8 cellular contexts compared by ENCODE assay signal in genomic region chr18:68735498-68736343, GRCh38. TPM values are rescaled to one million over a fixed set of nuclear protein-coding genes. Genes with fewer than 3 reads are reported as not detected.
DNase-seq lines count a peak whose midpoint lies in the region; ATAC-seq, FAIRE-seq and TF ChIP-seq lines count a peak whose summit lies in the region.

No MANE protein-coding gene starts in this region.

- peak in 2 of 3 donors; percentile 17 to 54 for DNase-seq in CD4-positive, CD25-positive, alpha-beta regulatory T cell
- DNase-seq in NCI-H2107 (lab: John Stamatoyannopoulos, UW) (peak; percentile 16), astrocyte (ENCODE audit: low read depth) (peak; percentile 50), inferior parietal cortex (ENCODE audit: extremely low spot score) (peak; percentile 71), transverse colon (no peak)
- DNase-seq in activated CD4-positive, alpha-beta T cell treated with anti-CD3 and anti-CD28 coated beads for 1 hour: no peak

- H3K27me3 ChIP-seq in CD4-positive, CD25-positive, alpha-beta regulatory T cell (ENCODE audit: control insufficient read depth, insufficient read depth, low read length): no peaks in the 10 kb centered on the region
- H3K27me3 ChIP-seq in astrocyte (ENCODE audit: insufficient read depth, low read length) (no peaks in the 10 kb centered on the region), transverse colon (no peaks in the 10 kb centered on the region)

- ATAC-seq in CD4-positive, CD25-positive, alpha-beta regulatory T cell (ENCODE audit: low read depth in 2 of 2): peak; percentile 67 to 71
- ATAC-seq in GM18870 (IDR thresholded peaks at IDR 0.05; ENCODE audit: unreplicated experiment): peak; percentile 87
- ATAC-seq in HG03045 (IDR thresholded peaks at IDR 0.05; ENCODE audit: unreplicated experiment): peak; percentile 77

- no peak for TF ChIP-seq POLR2A in transverse colon (IDR thresholded peaks at IDR 0.05)

- H3K9ac ChIP-seq in astrocyte (ENCODE audit: low read length): no peak overlapping the region

- H3K4me1 Mint-ChIP-seq in CD4-positive, CD25-positive, alpha-beta regulatory T cell: peaks cover 0 to 3% (median 0%) of the 10 kb centered on the region in 4 donors
- H3K4me1 Mint-ChIP-seq in astrocyte (ENCODE audit: low read depth, unreplicated experiment): no peaks in the 10 kb centered on the region

- intact Hi-C loops in transverse colon (cut with DNase I; ENCODE audit: low total_unique reads): no loop called here

- H3K36me3 Mint-ChIP-seq in CD4-positive, CD25-positive, alpha-beta regulatory T cell: no peaks in the 10 kb centered on the region
- no peaks in the 10 kb centered on the region for H3K36me3 Mint-ChIP-seq in astrocyte (ENCODE audit: low read depth, unreplicated experiment)

- H4K20me1 ChIP-seq in astrocyte (ENCODE audit: insufficient read depth, low read length): no peaks in the 10 kb centered on the region

- FAIRE-seq in astrocyte (lab: Jason Lieb, UNC): peak; percentile 96

- no peak overlapping the region for H3K4me3 Mint-ChIP-seq in CD4-positive, CD25-positive, alpha-beta regulatory T cell
- no peak overlapping the region for H3K4me3 Mint-ChIP-seq in astrocyte (ENCODE audit: unreplicated experiment)

- no peaks in the 10 kb centered on the region for H3K9me3 Mint-ChIP-seq in CD4-positive, CD25-positive, alpha-beta regulatory T cell
- no peaks in the 10 kb centered on the region for H3K9me3 Mint-ChIP-seq in astrocyte (ENCODE audit: unreplicated experiment)

- H3K4me1 ChIP-seq in CD4-positive, CD25-positive, alpha-beta regulatory T cell (ENCODE audit: control insufficient read depth, insufficient read depth, low read length, poor library complexity, severe bottlenecking): no peaks in the 10 kb centered on the region
- peaks cover 5% of the 10 kb centered on the region for H3K4me1 ChIP-seq in astrocyte (ENCODE audit: insufficient read depth, low read length)
- H3K4me1 ChIP-seq in transverse colon: no peaks in the 10 kb centered on the region

- peaks cover 5% of the 10 kb centered on the region for H3K27me3 Mint-ChIP-seq in CD4-positive, CD25-positive, alpha-beta regulatory T cell
- no peaks in the 10 kb centered on the region for H3K27me3 Mint-ChIP-seq in astrocyte (ENCODE audit: low read depth, unreplicated experiment)

- no peak overlapping the region for H3K4me3 ChIP-seq in CD4-positive, CD25-positive, alpha-beta regulatory T cell (ENCODE audit: low read depth, low read length)
- H3K4me3 ChIP-seq in astrocyte (ENCODE audit: insufficient read depth, low read depth, low read length) (no peak overlapping the region), transverse colon (no peak overlapping the region)

- H3K79me2 ChIP-seq in astrocyte (ENCODE audit: insufficient read depth, low read length): no peaks in the 10 kb centered on the region

- TF ChIP-seq EP300 in transverse colon (IDR thresholded peaks at IDR 0.05; ENCODE audit: low read depth): no peak

- H3K9me3 ChIP-seq in CD4-positive, CD25-positive, alpha-beta regulatory T cell (ENCODE audit: control insufficient read depth in 2 of 2, low read length in 2 of 2): no peaks in the 10 kb centered on the region
- no peaks in the 10 kb centered on the region for H3K9me3 ChIP-seq in astrocyte (ENCODE audit: insufficient read depth, low read depth, low read length)
- H3K9me3 ChIP-seq in transverse colon: no peaks in the 10 kb centered on the region

- peak overlapping the region; percentile 36 for H3K4me2 ChIP-seq in astrocyte (ENCODE audit: low read length)

- no peak overlapping the region for H3K27ac Mint-ChIP-seq in CD4-positive, CD25-positive, alpha-beta regulatory T cell
- no peak overlapping the region for H3K27ac Mint-ChIP-seq in astrocyte (ENCODE audit: unreplicated experiment)

- 31 to 42% methylated on average over 3 of the region's 3 CpGs for WGBS in transverse colon (ENCODE audit: low coverage in 1 of 2), 2 donors

- no peaks in the 10 kb centered on the region for H3K36me3 ChIP-seq in CD4-positive, CD25-positive, alpha-beta regulatory T cell (ENCODE audit: control insufficient read depth, insufficient read depth, low read length)
- H3K36me3 ChIP-seq in astrocyte (ENCODE audit: insufficient read depth, low read length) (no peaks in the 10 kb centered on the region), transverse colon (no peaks in the 10 kb centered on the region)

- TF ChIP-seq CTCF in astrocyte (IDR thresholded peaks at IDR 0.05; ENCODE audit: insufficient read depth, low read depth, low read length) (peak; percentile 93), transverse colon (IDR thresholded peaks at IDR 0.05) (peak; percentile 50 to 64 (median 53))

- no peak overlapping the region for H2AFZ ChIP-seq in astrocyte (ENCODE audit: low read depth, low read length)

- in situ Hi-C loops in transverse colon (cut with MboI; ENCODE audit: low pct_ligation_motif_present in 1 of 4, low pct_unique_long_range_greater_than_20kb in 1 of 4, low sequenced_read_pairs in 3 of 4): no loop called here

- H3K27ac ChIP-seq in CD4-positive, CD25-positive, alpha-beta regulatory T cell (ENCODE audit: insufficient read depth, low read length, poor library complexity, severe bottlenecking): no peak overlapping the region
- H3K27ac ChIP-seq in astrocyte (ENCODE audit: low read depth, low read length) (no peak overlapping the region), transverse colon (no peak overlapping the region)

RNA-seq across cellular contexts. Expression of gene TMX3, which starts 20.8 kb away (rescaled TPM):
- 51.2 TPM for total RNA-seq in CD4-positive, CD25-positive, alpha-beta regulatory T cell
- polyA plus RNA-seq in CD4-positive, CD25-positive, alpha-beta regulatory T cell: 10 to 100 TPM; 17.6 to 25.0 (median 20.9) TPM
- total RNA-seq in astrocyte: 64.4 and 64.6 TPM in 2 replicates
- 100 to 1,000 TPM in 1 of 4 donors, 10 to 100 TPM in 3; 13.5 to 146 (median 44.7) TPM for total RNA-seq in transverse colon

Comparison
In these comparisons a context has a peak if more than half of its experiments do, and no peak if none do; other contexts are left out.
1. DNase-seq: peak in CD4-positive, CD25-positive, alpha-beta regulatory T cell (2 of 3), NCI-H2107 (single experiment), astrocyte (single experiment) and inferior parietal cortex (single experiment); none in transverse colon (single experiment) and activated CD4-positive, alpha-beta T cell treated with anti-CD3 and anti-CD28 coated beads for 1 hour (single experiment).
2. Peak in every context shown above with its lines, with median percentiles within 50 percentile points of each other: ATAC-seq.